In the genomic region with DNA sequence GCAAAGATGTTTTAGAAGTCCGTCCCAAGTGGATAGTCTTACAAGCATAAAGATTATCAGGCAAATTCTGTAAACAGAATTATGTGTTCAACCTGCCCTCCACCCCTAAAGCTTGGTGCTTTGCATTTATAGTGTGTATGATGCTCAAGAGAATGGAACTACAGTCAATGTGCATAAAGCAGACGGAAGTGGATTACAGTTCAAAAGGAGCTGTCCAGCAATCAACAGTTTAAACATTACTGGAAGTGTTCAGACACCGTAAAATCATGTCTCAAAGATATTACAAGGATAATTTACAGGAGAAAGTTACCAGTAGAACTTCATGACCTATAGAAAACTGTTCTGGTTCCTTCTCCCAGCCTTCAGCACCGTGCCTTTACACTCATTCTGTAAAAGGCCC, we compare ENCODE assay signal across 2 cellular contexts.
TF ChIP-seq lines count a peak whose summit lies in the region.

No MANE protein-coding gene starts in this region.

TF ChIP-seq in HepG2, 621 proteins besides CTCF, POLR2A, EP300 and RAD21:
- TF ChIP-seq, protein P1, sequence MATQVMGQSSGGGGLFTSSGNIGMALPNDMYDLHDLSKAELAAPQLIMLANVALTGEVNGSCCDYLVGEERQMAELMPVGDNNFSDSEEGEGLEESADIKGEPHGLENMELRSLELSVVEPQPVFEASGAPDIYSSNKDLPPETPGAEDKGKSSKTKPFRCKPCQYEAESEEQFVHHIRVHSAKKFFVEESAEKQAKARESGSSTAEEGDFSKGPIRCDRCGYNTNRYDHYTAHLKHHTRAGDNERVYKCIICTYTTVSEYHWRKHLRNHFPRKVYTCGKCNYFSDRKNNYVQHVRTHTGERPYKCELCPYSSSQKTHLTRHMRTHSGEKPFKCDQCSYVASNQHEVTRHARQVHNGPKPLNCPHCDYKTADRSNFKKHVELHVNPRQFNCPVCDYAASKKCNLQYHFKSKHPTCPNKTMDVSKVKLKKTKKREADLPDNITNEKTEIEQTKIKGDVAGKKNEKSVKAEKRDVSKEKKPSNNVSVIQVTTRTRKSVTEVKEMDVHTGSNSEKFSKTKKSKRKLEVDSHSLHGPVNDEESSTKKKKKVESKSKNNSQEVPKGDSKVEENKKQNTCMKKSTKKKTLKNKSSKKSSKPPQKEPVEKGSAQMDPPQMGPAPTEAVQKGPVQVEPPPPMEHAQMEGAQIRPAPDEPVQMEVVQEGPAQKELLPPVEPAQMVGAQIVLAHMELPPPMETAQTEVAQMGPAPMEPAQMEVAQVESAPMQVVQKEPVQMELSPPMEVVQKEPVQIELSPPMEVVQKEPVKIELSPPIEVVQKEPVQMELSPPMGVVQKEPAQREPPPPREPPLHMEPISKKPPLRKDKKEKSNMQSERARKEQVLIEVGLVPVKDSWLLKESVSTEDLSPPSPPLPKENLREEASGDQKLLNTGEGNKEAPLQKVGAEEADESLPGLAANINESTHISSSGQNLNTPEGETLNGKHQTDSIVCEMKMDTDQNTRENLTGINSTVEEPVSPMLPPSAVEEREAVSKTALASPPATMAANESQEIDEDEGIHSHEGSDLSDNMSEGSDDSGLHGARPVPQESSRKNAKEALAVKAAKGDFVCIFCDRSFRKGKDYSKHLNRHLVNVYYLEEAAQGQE (IDR thresholded peaks at IDR 0.05; ENCODE audit: borderline replicate concordance in 1 of 2, low read depth in 1 of 2, low read length in 2 of 2), result peak; percentile 13 to 88
- TF ChIP-seq FOXK2 (IDR thresholded peaks at IDR 0.05), result no peak
- TF ChIP-seq MIER2 (CRISPR knock-in tag; IDR thresholded peaks at IDR 0.05), result peak; percentile 89
- TF ChIP-seq ZFX (CRISPR knock-in tag; IDR thresholded peaks at IDR 0.05; ENCODE audit: low read depth), result no peak

TF ChIP-seq in GM12878, 131 proteins besides CTCF, POLR2A, EP300 and RAD21:
- TF ChIP-seq MYC (IDR thresholded peaks at IDR 0.05; ENCODE audit: insufficient read depth, insufficient read length, insufficient replicate concordance, low read length, severe bottlenecking) (no peak), IRF3 (IDR thresholded peaks at IDR 0.05) (no peak)
- TF ChIP-seq, protein P1 (IDR thresholded peaks at IDR 0.05; ENCODE audit: low read depth, low read length), result peak; percentile 84
